1 cellular context compared by ENCODE assay signal in genomic region chr15:50860824-50861223, GRCh38.
TF ChIP-seq lines count a peak whose summit lies in the region.

No MANE protein-coding gene starts in this region.

TF ChIP-seq in K562, 482 proteins besides CTCF, POLR2A, EP300 and RAD21 (continued from another document and continues in another):
- no peak for TF ChIP-seq MGA (IDR thresholded peaks at IDR 0.05)
- TF ChIP-seq KLF10 (CRISPR knock-in tag; IDR thresholded peaks at IDR 0.05): no peak
- TF ChIP-seq CHD7 (IDR thresholded peaks at IDR 0.05; ENCODE audit: low read depth, low read length): no peak
- no peak for TF ChIP-seq CREB3L1 (IDR thresholded peaks at IDR 0.05; ENCODE audit: borderline replicate concordance, low read depth)
- no peak for TF ChIP-seq USF1 (CRISPR knock-in tag; IDR thresholded peaks at IDR 0.05)
- TF ChIP-seq TCF3 (CRISPR knock-in tag; IDR thresholded peaks at IDR 0.05): no peak
- no peak for TF ChIP-seq ZNF507 (tag; conservative IDR thresholded peaks at IDR 0.05)
- no peak for TF ChIP-seq BCOR (IDR thresholded peaks at IDR 0.05)
- no peak for TF ChIP-seq U2AF2 (optimal IDR thresholded peaks at IDR 0.05; ENCODE audit: low read depth, low read length)
- no peak for TF ChIP-seq C11orf30 (IDR thresholded peaks at IDR 0.05; ENCODE audit: low read depth)
- TF ChIP-seq MLX (CRISPR knock-in tag; conservative IDR thresholded peaks at IDR 0.05): no peak
- TF ChIP-seq ZNF583 (CRISPR knock-in tag; IDR thresholded peaks at IDR 0.05): no peak
- TF ChIP-seq DPF2 (IDR thresholded peaks at IDR 0.05): peak; percentile 26; the same call in 1 of the 2 replicates
- no peak for TF ChIP-seq CBX3 (IDR thresholded peaks at IDR 0.05; ENCODE audit: borderline replicate concordance in 1 of 2, low read length in 2 of 2)
- peak; percentile 15; the same call in 1 of the 2 replicates for TF ChIP-seq MECOM (CRISPR knock-in tag; IDR thresholded peaks at IDR 0.05)
- TF ChIP-seq ZBTB49 (CRISPR knock-in tag; IDR thresholded peaks at IDR 0.05; ENCODE audit: borderline replicate concordance): no peak
